Comparison of ENCODE assay signal across 8 cellular contexts in genomic region chr5:87268970-87269377, GRCh38. TPM values are rescaled to one million over a fixed set of nuclear protein-coding genes. Genes with fewer than 3 reads are reported as not detected.
DNase-seq lines count a peak whose midpoint lies in the region; ATAC-seq and TF ChIP-seq lines count a peak whose summit lies in the region.

No MANE protein-coding gene starts in this region.

- intact Hi-C loops in head of caudate nucleus (cut with DNase I), result loop anchor here (10.0 kb wide), 1 partner anchor 146 kb away; the partner anchor contains the start of gene CCNH

- H3K4me3 Mint-ChIP-seq in CD8-positive, alpha-beta memory T cell, result peak overlapping the region; percentile 93 to 100 (median 97)

- peaks cover 0 to 2% (median 0%) of the 10 kb centered on the region in 5 donors for H3K9me3 Mint-ChIP-seq in CD8-positive, alpha-beta memory T cell

- POLR2A ChIA-PET in CD8-positive, alpha-beta memory T cell (lab: Charles Lee), result interaction anchor here (1.0 to 1.1 kb wide), 2 partner anchors 143 to 148 kb away, joined by 3 to 5 read pairs; partner anchors contain the start of gene CCNH
- POLR2A ChIA-PET in HEK293T (lab: Yijun Ruan, JAX), result interaction anchor here (0.9 to 1.3 kb wide), 4 partner anchors 8 to 74 kb away, joined by 3 to 8 read pairs (median 4); no protein-coding TSS in a partner anchor

- no peaks in the 10 kb centered on the region for H3K27me3 Mint-ChIP-seq in CD8-positive, alpha-beta memory T cell

- TF ChIP-seq CTCF in OCI-LY3 (IDR thresholded peaks at IDR 0.05; ENCODE audit: low read depth, low read length) (no peak), epithelial cell of esophagus (IDR thresholded peaks at IDR 0.05; ENCODE audit: insufficient read depth, low read depth, low read length, missing control alignments) (no peak), neutrophil (IDR thresholded peaks at IDR 0.05) (no peak)

- H3K4me1 Mint-ChIP-seq in CD8-positive, alpha-beta memory T cell, result peaks cover 33 to 63% (median 57%) of the 10 kb centered on the region in 3 donors

- H3K36me3 ChIP-seq in CD8-positive, alpha-beta memory T cell (ENCODE audit: insufficient read depth, low read length), result no peaks in the 10 kb centered on the region
- H3K36me3 ChIP-seq in OCI-LY3 (replicated peaks; ENCODE audit: low read depth, low read length) (no peaks in the 10 kb centered on the region), neutrophil (no peaks in the 10 kb centered on the region)

- peak overlapping the region; percentile 99 for H3K4me2 ChIP-seq in OCI-LY3 (ENCODE audit: low read length)

- peak overlapping the region; percentile 56 for H3K4me3 ChIP-seq in CD8-positive, alpha-beta memory T cell (ENCODE audit: low read length)
- H3K4me3 ChIP-seq in OCI-LY3 (ENCODE audit: low read length), result peak overlapping the region; percentile 96
- peak overlapping the region; percentile 80 for H3K4me3 ChIP-seq in epithelial cell of esophagus (ENCODE audit: low read length)
- peak overlapping the region; percentile 67 to 86 for H3K4me3 ChIP-seq in neutrophil (ENCODE audit: low read depth in 1 of 2, low read length in 1 of 2)

- H3K27me3 ChIP-seq in CD8-positive, alpha-beta memory T cell (ENCODE audit: insufficient read depth, low read length, poor library complexity, severe bottlenecking), result no peaks in the 10 kb centered on the region
- H3K27me3 ChIP-seq in OCI-LY3 (ENCODE audit: low read depth, low read length) (no peaks in the 10 kb centered on the region), neutrophil (no peaks in the 10 kb centered on the region)

- DNase-seq in CD8-positive, alpha-beta memory T cell, result no peak
- no peak for DNase-seq in epithelial cell of esophagus (ENCODE audit: low read depth)
- no peak for DNase-seq in head of caudate nucleus
- no peak for DNase-seq in cortex of kidney (lab: John Stamatoyannopoulos, UW)
- no peak for DNase-seq in HEK293T (ENCODE audit: extremely low spot score)

- H3K36me3 Mint-ChIP-seq in CD8-positive, alpha-beta memory T cell, result peaks cover 0 to 22% (median 2%) of the 10 kb centered on the region in 3 donors

- H3K9me3 ChIP-seq in CD8-positive, alpha-beta memory T cell (ENCODE audit: low read length), result no peaks in the 10 kb centered on the region
- H3K9me3 ChIP-seq in OCI-LY3 (ENCODE audit: insufficient read depth, low read length), result no peaks in the 10 kb centered on the region
- H3K9me3 ChIP-seq in neutrophil, result no peaks in the 10 kb centered on the region

- H4K20me1 ChIP-seq in OCI-LY3 (ENCODE audit: insufficient read depth, low read length), result no peaks in the 10 kb centered on the region

- no peak for ATAC-seq in HG03354 (IDR thresholded peaks at IDR 0.05; ENCODE audit: poor library complexity, severe bottlenecking, unreplicated experiment)

- peak overlapping the region; percentile 82 for H3K9ac ChIP-seq in OCI-LY3 (ENCODE audit: low read length)

- H3K4me1 ChIP-seq in CD8-positive, alpha-beta memory T cell (ENCODE audit: insufficient read depth, low read length), result peaks cover 29% of the 10 kb centered on the region
- peaks cover 11% of the 10 kb centered on the region for H3K4me1 ChIP-seq in OCI-LY3 (ENCODE audit: low read length)
- H3K4me1 ChIP-seq in neutrophil (ENCODE audit: control insufficient read depth in 1 of 2, insufficient read depth in 1 of 2, low read depth in 1 of 2, low read length in 1 of 2), result peaks cover 18 to 21% of the 10 kb centered on the region in 2 experiments

- CTCF ChIA-PET in CD8-positive, alpha-beta memory T cell (lab: Charles Lee), result interaction anchor here (1.1 to 2.2 kb wide), 4 partner anchors 72 to 132 kb away, joined by 3 to 6 read pairs (median 4); no protein-coding TSS in a partner anchor
- CTCF ChIA-PET in HEK293T (lab: Yijun Ruan, JAX), result no interaction called here

- H3K27ac ChIP-seq in CD8-positive, alpha-beta memory T cell (ENCODE audit: low read depth, low read length), result peak overlapping the region; percentile 78
- no peak overlapping the region for H3K27ac ChIP-seq in OCI-LY3 (ENCODE audit: low read length)
- peak overlapping the region; percentile 90 for H3K27ac ChIP-seq in neutrophil

- H3K79me2 ChIP-seq in OCI-LY3 (ENCODE audit: low read length), result peaks cover 29% of the 10 kb centered on the region

- peak overlapping the region; percentile 82 to 96 (median 94) for H3K27ac Mint-ChIP-seq in CD8-positive, alpha-beta memory T cell

- H2AFZ ChIP-seq in OCI-LY3 (ENCODE audit: low read depth, low read length), result no peak overlapping the region

TF ChIP-seq in HEK293T, 16 proteins besides CTCF, POLR2A, EP300 and RAD21:
- TF ChIP-seq FOXA1 (IDR thresholded peaks at IDR 0.05) (no peak), FOXM1 (IDR thresholded peaks at IDR 0.05; ENCODE audit: borderline replicate concordance) (no peak), L3MBTL2 (conservative IDR thresholded peaks at IDR 0.05) (no peak), HDGF (IDR thresholded peaks at IDR 0.05; ENCODE audit: borderline replicate concordance) (no peak), FOXK2 (IDR thresholded peaks at IDR 0.05) (no peak), ZNF384 (IDR thresholded peaks at IDR 0.05) (no peak), LEF1 (IDR thresholded peaks at IDR 0.05; ENCODE audit: borderline replicate concordance) (no peak), SUZ12 (IDR thresholded peaks at IDR 0.05) (no peak), PKNOX1 (IDR thresholded peaks at IDR 0.05) (no peak), BHLHE40 (IDR thresholded peaks at IDR 0.05; ENCODE audit: borderline replicate concordance) (no peak), CTBP1 (IDR thresholded peaks at IDR 0.05; ENCODE audit: borderline replicate concordance) (no peak), TARDBP (IDR thresholded peaks at IDR 0.05) (no peak), NFRKB (IDR thresholded peaks at IDR 0.05) (no peak), ELF4 (IDR thresholded peaks at IDR 0.05) (no peak), SP1 (IDR thresholded peaks at IDR 0.05) (no peak), ARNT (IDR thresholded peaks at IDR 0.05) (no peak)

RNA-seq across cellular contexts. Expression of gene RASA1, which starts 1.3 kb away (rescaled TPM):
- 10 to 100 TPM; 24.0 to 27.1 TPM for total RNA-seq in CD8-positive, alpha-beta memory T cell
- 8.0 TPM for polyA plus RNA-seq in CD8-positive, alpha-beta memory T cell
